ENCODE assay signal across 21 cellular contexts in the genomic region with DNA sequence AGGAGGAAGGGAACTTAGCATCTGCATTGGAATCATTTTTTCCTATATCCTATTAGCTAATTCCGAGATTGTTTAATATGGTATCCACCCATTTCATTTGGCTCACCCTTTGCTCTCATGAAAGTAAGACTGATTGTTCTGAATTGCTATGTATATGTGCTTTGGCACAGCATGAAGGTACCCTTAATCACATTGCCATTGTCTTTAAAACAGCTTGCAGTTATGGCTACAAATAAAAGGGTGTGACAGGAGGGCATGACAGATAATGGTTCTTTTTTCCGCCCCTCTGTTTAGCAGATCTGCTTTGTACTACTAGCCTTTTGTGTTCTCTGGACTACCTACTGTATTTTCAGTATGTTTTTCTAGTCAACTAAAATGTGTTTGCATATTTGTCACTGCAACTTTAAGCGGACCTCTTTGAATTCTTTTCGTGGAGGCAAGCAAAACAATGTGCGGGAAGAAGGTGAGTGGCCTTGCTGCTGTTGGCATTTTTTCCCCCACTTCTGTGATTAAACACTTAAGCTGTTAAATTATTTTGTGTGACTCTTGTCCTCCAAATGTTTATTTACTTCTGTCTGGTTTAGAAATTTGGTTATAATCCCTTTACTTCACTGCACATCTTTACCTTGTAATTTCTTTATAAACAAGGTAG. TPM values are rescaled to one million over a fixed set of nuclear protein-coding genes. Genes with fewer than 3 reads are reported as not detected.
DNase-seq lines count a peak whose midpoint lies in the region; ATAC-seq and TF ChIP-seq lines count a peak whose summit lies in the region.
"Had no signal": no experiment of that assay in that cellular context is flagged by ENCODE, and none has a peak within 500 bp of the region (broad histone marks: within the 10 kb centered on the region; RNA-seq: fewer than 3 reads in every experiment).

No MANE protein-coding gene starts in this region.

- CTCF ChIA-PET in WTC11 (lab: Charles Lee): interaction anchor here (1.0 to 1.1 kb wide), 2 partner anchors 9 to 61 kb away, joined by 3 read pairs; no protein-coding TSS in a partner anchor

- H3K4me3 Mint-ChIP-seq in WTC11: no peak overlapping the region
- H3K4me3 Mint-ChIP-seq: stimulated activated effector memory CD8-positive, alpha-beta T cell treated with anti-CD3 and anti-CD28 coated beads, Interleukin-12 subunit alpha, Interleukin-12 subunit beta, amount 100 ng/mL, for 72 hours had no signal

- TF ChIP-seq POLR2A in suprapubic skin (IDR thresholded peaks at IDR 0.05): no peak

- no peaks in the 10 kb centered on the region for H3K36me3 ChIP-seq in suprapubic skin
- H3K36me3 ChIP-seq: breast epithelium, upper lobe of left lung had no signal

- peaks cover 20% of the 10 kb centered on the region for H3K9me3 Mint-ChIP-seq in WTC11
- H3K9me3 Mint-ChIP-seq: stimulated activated effector memory CD8-positive, alpha-beta T cell treated with anti-CD3 and anti-CD28 coated beads, Interleukin-12 subunit alpha, Interleukin-12 subunit beta, amount 100 ng/mL, for 72 hours had no signal

- H3K4me1 ChIP-seq in right cardiac atrium (ENCODE audit: control insufficient read depth, insufficient read depth, low read length) (no peaks in the 10 kb centered on the region), suprapubic skin (peaks cover 43% of the 10 kb centered on the region)
- H3K4me1 ChIP-seq: breast epithelium had no signal

- peak overlapping the region; percentile 88; the same call in 1 of the 2 replicates for H3K27ac Mint-ChIP-seq in WTC11
- H3K27ac Mint-ChIP-seq: stimulated activated effector memory CD8-positive, alpha-beta T cell treated with anti-CD3 and anti-CD28 coated beads, Interleukin-12 subunit alpha, Interleukin-12 subunit beta, amount 100 ng/mL, for 72 hours had no signal

- TF ChIP-seq EP300 in suprapubic skin (IDR thresholded peaks at IDR 0.05): no peak

- POLR2A ChIA-PET in WTC11 (lab: Charles Lee): no interaction called here

- no peak for TF ChIP-seq CTCF in WTC11 (IDR thresholded peaks at IDR 0.05)
- TF ChIP-seq CTCF in suprapubic skin (IDR thresholded peaks at IDR 0.05): no peak

- peaks cover 32% of the 10 kb centered on the region for H3K4me1 Mint-ChIP-seq in WTC11

- peaks cover 3% of the 10 kb centered on the region for H3K27me3 Mint-ChIP-seq in WTC11 (ENCODE audit: low read depth)

- DNase-seq in NCI-H1436 (lab: John Stamatoyannopoulos, UW): peak; percentile 20
- no peak for DNase-seq in NCI-H1436 treated with DMSO at 0.1 percent for 48 hours (lab: John Stamatoyannopoulos, UW)
- DNase-seq in WTC11 (ENCODE audit: low spot score): no peak
- no peak for DNase-seq in right cardiac atrium
- no peak for DNase-seq in suprapubic skin (ENCODE audit: low spot score in 2 of 2)
- no peak for DNase-seq in left lobe of liver (ENCODE audit: low spot score)
- DNase-seq in NCI-H2171 treated with DMSO at 0.1 percent for 48 hours (lab: John Stamatoyannopoulos, UW): no peak
- DNase-seq in SIG-M5 treated with dmso at 0.1 percent for 504 hours (lab: John Stamatoyannopoulos, UW; ENCODE audit: unreplicated experiment): no peak
- DNase-seq: 8988T; activated CD4-positive, alpha-beta T cell treated with anti-CD3 and anti-CD28 coated beads for 1 hour; activated CD8-positive, alpha-beta memory T cell treated with anti-CD3 and anti-CD28 coated beads, Interleukin-2, amount 50 U/mL, for 48 hours; activated naive CD4-positive, alpha-beta T cell treated with anti-CD3 and anti-CD28 coated beads, Interleukin-2, amount 50 U/mL, for 16 hours; C1 segment of cervical spinal cord; head of caudate nucleus; MM.1S; RPMI8226; T-helper 1 cell; upper lobe of left lung had no signal

- H3K36me3 Mint-ChIP-seq in WTC11: peaks cover 21% of the 10 kb centered on the region
- H3K36me3 Mint-ChIP-seq: stimulated activated effector memory CD8-positive, alpha-beta T cell treated with anti-CD3 and anti-CD28 coated beads, Interleukin-12 subunit alpha, Interleukin-12 subunit beta, amount 100 ng/mL, for 72 hours had no signal

- intact Hi-C loops in right cardiac atrium (cut with DNase I): no loop called here

- H3K4me3 ChIP-seq in right cardiac atrium (ENCODE audit: low read length): no peak overlapping the region
- no peak overlapping the region for H3K4me3 ChIP-seq in suprapubic skin
- H3K4me3 ChIP-seq: breast epithelium, GM12878, upper lobe of left lung had no signal

- H3K27ac ChIP-seq in right cardiac atrium (ENCODE audit: low read length) (no peak overlapping the region), suprapubic skin (peak overlapping the region; percentile 33)
- H3K27ac ChIP-seq: upper lobe of left lung had no signal

- H3K9me3 ChIP-seq in right cardiac atrium (ENCODE audit: control insufficient read depth, low read length) (no peaks in the 10 kb centered on the region), suprapubic skin (no peaks in the 10 kb centered on the region)

- H3K27me3 ChIP-seq in right cardiac atrium (ENCODE audit: control insufficient read depth, insufficient read depth) (no peaks in the 10 kb centered on the region), suprapubic skin (no peaks in the 10 kb centered on the region)
- H3K27me3 ChIP-seq: breast epithelium, upper lobe of left lung had no signal

- ATAC-seq in WTC11 (peak; percentile 48), right cardiac atrium (peak; percentile 69 to 91), left lobe of liver (no peak)
- ATAC-seq: GM12878; stimulated activated effector memory CD8-positive, alpha-beta T cell treated with anti-CD3 and anti-CD28 coated beads, Interleukin-12 subunit alpha, Interleukin-12 subunit beta, amount 100 ng/mL, for 72 hours had no signal

- WGBS in right cardiac atrium: 69% methylated on average over 5 of the region's 5 CpGs
- WGBS in suprapubic skin: 72% methylated on average over 5 of the region's 5 CpGs

TF ChIP-seq in WTC11, 78 proteins besides CTCF, POLR2A, EP300 and RAD21:
- TF ChIP-seq, protein P1, sequence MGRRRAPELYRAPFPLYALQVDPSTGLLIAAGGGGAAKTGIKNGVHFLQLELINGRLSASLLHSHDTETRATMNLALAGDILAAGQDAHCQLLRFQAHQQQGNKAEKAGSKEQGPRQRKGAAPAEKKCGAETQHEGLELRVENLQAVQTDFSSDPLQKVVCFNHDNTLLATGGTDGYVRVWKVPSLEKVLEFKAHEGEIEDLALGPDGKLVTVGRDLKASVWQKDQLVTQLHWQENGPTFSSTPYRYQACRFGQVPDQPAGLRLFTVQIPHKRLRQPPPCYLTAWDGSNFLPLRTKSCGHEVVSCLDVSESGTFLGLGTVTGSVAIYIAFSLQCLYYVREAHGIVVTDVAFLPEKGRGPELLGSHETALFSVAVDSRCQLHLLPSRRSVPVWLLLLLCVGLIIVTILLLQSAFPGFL (CRISPR knock-in tag; IDR thresholded peaks at IDR 0.05; ENCODE audit: borderline replicate concordance): no peak
- TF ChIP-seq MXD4 (CRISPR knock-in tag; IDR thresholded peaks at IDR 0.05; ENCODE audit: borderline replicate concordance): no peak
- TF ChIP-seq, protein P2, sequence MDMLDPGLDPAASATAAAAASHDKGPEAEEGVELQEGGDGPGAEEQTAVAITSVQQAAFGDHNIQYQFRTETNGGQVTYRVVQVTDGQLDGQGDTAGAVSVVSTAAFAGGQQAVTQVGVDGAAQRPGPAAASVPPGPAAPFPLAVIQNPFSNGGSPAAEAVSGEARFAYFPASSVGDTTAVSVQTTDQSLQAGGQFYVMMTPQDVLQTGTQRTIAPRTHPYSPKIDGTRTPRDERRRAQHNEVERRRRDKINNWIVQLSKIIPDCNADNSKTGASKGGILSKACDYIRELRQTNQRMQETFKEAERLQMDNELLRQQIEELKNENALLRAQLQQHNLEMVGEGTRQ (CRISPR knock-in tag; IDR thresholded peaks at IDR 0.05): no peak
- no peak for TF ChIP-seq ZNF317 (CRISPR knock-in tag; IDR thresholded peaks at IDR 0.05; ENCODE audit: borderline replicate concordance, low read depth)
- TF ChIP-seq, protein P3, sequence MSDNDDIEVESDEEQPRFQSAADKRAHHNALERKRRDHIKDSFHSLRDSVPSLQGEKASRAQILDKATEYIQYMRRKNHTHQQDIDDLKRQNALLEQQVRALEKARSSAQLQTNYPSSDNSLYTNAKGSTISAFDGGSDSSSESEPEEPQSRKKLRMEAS (CRISPR knock-in tag; IDR thresholded peaks at IDR 0.05): no peak
- TF ChIP-seq TEAD1 (CRISPR knock-in tag; IDR thresholded peaks at IDR 0.05): no peak
- no peak for TF ChIP-seq TEAD4 (CRISPR knock-in tag; IDR thresholded peaks at IDR 0.05)
- TF ChIP-seq HMGA2 (CRISPR knock-in tag; IDR thresholded peaks at IDR 0.05): no peak
- no peak for TF ChIP-seq PRRX2 (CRISPR knock-in tag; IDR thresholded peaks at IDR 0.05)
- no peak for TF ChIP-seq ZNF396 (CRISPR knock-in tag; IDR thresholded peaks at IDR 0.05; ENCODE audit: borderline replicate concordance)

RNA-seq across cellular contexts. Expression of a gene that starts 35.8 kb away (rescaled TPM):
- total RNA-seq in WTC11 (2021) (13.5 to 14.2 TPM (median 13.9 TPM) in 3 replicates), right cardiac atrium (10 to 100 TPM; 21.6 to 30.0 (median 25.3) TPM), suprapubic skin (10 to 100 TPM; 28.8 to 44.4 (median 33.8) TPM), left lobe of liver (5.8 TPM)
- polyA plus RNA-seq in right cardiac atrium: 10.2 TPM
